Comparison of ENCODE assay signal across 27 cellular contexts in the genomic region with DNA sequence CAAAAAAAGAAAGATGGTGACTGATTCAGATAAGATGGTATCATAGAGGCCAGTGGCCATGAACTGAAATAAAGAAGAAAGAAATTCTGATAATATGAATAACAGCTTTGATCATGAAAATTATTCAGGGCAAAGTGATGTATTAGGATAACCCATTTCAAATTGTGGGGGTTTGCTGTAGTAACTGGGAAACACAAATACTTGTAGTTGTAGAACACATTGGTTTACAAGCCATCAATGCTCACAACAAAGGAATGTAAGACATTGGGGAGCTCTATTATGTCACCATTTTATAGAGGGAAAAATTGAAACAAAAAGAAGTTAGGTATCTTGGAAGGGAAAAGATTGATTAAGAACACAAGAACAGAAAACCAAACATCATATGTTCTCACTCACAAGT.
"Had no signal": no experiment of that assay in that cellular context is flagged by ENCODE, and none has a peak within 500 bp of the region (broad histone marks: within the 10 kb centered on the region; RNA-seq: fewer than 3 reads in every experiment).

No MANE protein-coding gene starts in this region.

- H3K36me3 Mint-ChIP-seq: activated CD8-positive, alpha-beta memory T cell treated with anti-CD3 and anti-CD28 coated beads, Interleukin-2, amount 10 ng/mL, durations not matched to agents 7 days and 5 days; immature natural killer cell; mesothelial cell of epicardium had no signal

- ATAC-seq: activated CD8-positive, alpha-beta memory T cell treated with anti-CD3 and anti-CD28 coated beads, Interleukin-2, amount 10 ng/mL, durations not matched to agents 7 days and 5 days; activated naive CD8-positive, alpha-beta T cell treated with anti-CD3 and anti-CD28 coated beads, Interleukin-2, amount 50 U/mL, for 24 hours; body of pancreas; left lung; naive thymus-derived CD8-positive, alpha-beta T cell; pancreas; psoas muscle; T-helper 17 cell; upper lobe of right lung had no signal

- H3K9me3 ChIP-seq: body of pancreas, left lung, pancreas, psoas muscle, right atrium auricular region, thyroid gland, upper lobe of right lung had no signal

- H3K4me1 Mint-ChIP-seq: activated CD4-positive, alpha-beta memory T cell treated with anti-CD3 and anti-CD28 coated beads, Interleukin-2, amount 10 ng/mL, durations not matched to agents 7 days and 5 days; activated CD8-positive, alpha-beta memory T cell treated with anti-CD3 and anti-CD28 coated beads, Interleukin-2, amount 10 ng/mL, durations not matched to agents 7 days and 5 days; activated naive CD8-positive, alpha-beta T cell treated with anti-CD3 and anti-CD28 coated beads, Interleukin-2, amount 50 U/mL, for 24 hours; immature natural killer cell; naive thymus-derived CD8-positive, alpha-beta T cell; T-helper 17 cell had no signal

- H3K4me1 ChIP-seq: left lung, psoas muscle had no signal

- H3K4me3 ChIP-seq: body of pancreas, left lung, lung, pancreas, psoas muscle, right atrium auricular region, thyroid gland, upper lobe of right lung had no signal

- H3K27ac ChIP-seq: body of pancreas, left lung, pancreas, psoas muscle, right atrium auricular region, thyroid gland, upper lobe of right lung had no signal

- H3K9me3 Mint-ChIP-seq: activated CD4-positive, alpha-beta memory T cell treated with anti-CD3 and anti-CD28 coated beads, Interleukin-2, amount 10 ng/mL, durations not matched to agents 7 days and 5 days; activated naive CD8-positive, alpha-beta T cell treated with anti-CD3 and anti-CD28 coated beads, Interleukin-2, amount 50 U/mL, for 24 hours; activated T-helper 1 cell treated with anti-CD3 and anti-CD28 coated beads, Interleukin-12 subunit alpha, Interleukin-12 subunit beta, Interleukin-2, Interleukin-4 antibody, amounts not matched to agents 30 ng/mL and 10 ng/mL and 1 ng/mL, durations not matched to agents 14 hours and 24 hours and 36 hours; dendritic cell treated with granulocyte-macrophage colony-stimulating factor and Interleukin-4, amounts not matched to agents 40 ng/mL and 50 ng/mL, for 4 days; immature natural killer cell; mesothelial cell of epicardium; stimulated activated naive CD8-positive, alpha-beta T cell treated with anti-CD3 and anti-CD28 coated beads, Interleukin-15, Interleukin-2, amounts not matched to agents 100 ng/mL and 50 ng/mL, for 24 hours had no signal

- DNase-seq: activated CD4-positive, alpha-beta memory T cell treated with anti-CD3 and anti-CD28 coated beads, Interleukin-2, amount 10 ng/mL, durations not matched to agents 7 days and 5 days; activated CD4-positive, alpha-beta T cell treated with anti-CD3 and anti-CD28 coated beads for 48 hours; activated CD8-positive, alpha-beta memory T cell treated with anti-CD3 and anti-CD28 coated beads, Interleukin-2, amount 10 ng/mL, durations not matched to agents 7 days and 5 days; activated gamma-delta T cell; activated naive CD4-positive, alpha-beta T cell treated with anti-CD3 and anti-CD28 coated beads, Interleukin-2, amount 50 U/mL, for 16 hours; activated naive CD8-positive, alpha-beta T cell treated with anti-CD3 and anti-CD28 coated beads, Interleukin-2, amount 50 U/mL, for 24 hours; activated T-cell treated with anti-CD3 and anti-CD28 coated beads for 4 hours; body of pancreas; effector CD8-positive, alpha-beta T cell; foreskin melanocyte; immature natural killer cell; kidney glomerular epithelial cell; left lung; naive thymus-derived CD8-positive, alpha-beta T cell; pancreas; psoas muscle; stimulated activated CD4-positive, alpha-beta T cell treated with anti-CD3 and anti-CD28 coated beads, Interleukin-12 subunit alpha, Interleukin-12 subunit beta, amount 100 ng/mL, for 4 hours; substantia nigra; T-helper 17 cell; thyroid gland; upper lobe of right lung had no signal

- H3K4me3 Mint-ChIP-seq: activated CD4-positive, alpha-beta memory T cell treated with anti-CD3 and anti-CD28 coated beads, Interleukin-2, amount 10 ng/mL, durations not matched to agents 7 days and 5 days; activated CD8-positive, alpha-beta memory T cell treated with anti-CD3 and anti-CD28 coated beads, Interleukin-2, amount 10 ng/mL, durations not matched to agents 7 days and 5 days; activated naive CD8-positive, alpha-beta T cell treated with anti-CD3 and anti-CD28 coated beads, Interleukin-2, amount 50 U/mL, for 24 hours; activated T-helper 1 cell treated with anti-CD3 and anti-CD28 coated beads, Interleukin-12 subunit alpha, Interleukin-12 subunit beta, Interleukin-2, Interleukin-4 antibody, amounts not matched to agents 30 ng/mL and 10 ng/mL and 1 ng/mL, durations not matched to agents 14 hours and 24 hours and 36 hours; dendritic cell treated with granulocyte-macrophage colony-stimulating factor and Interleukin-4, amounts not matched to agents 40 ng/mL and 50 ng/mL, for 4 days; immature natural killer cell; mesothelial cell of epicardium; naive thymus-derived CD8-positive, alpha-beta T cell; stimulated activated naive CD8-positive, alpha-beta T cell treated with anti-CD3 and anti-CD28 coated beads, Interleukin-15, Interleukin-2, amounts not matched to agents 100 ng/mL and 50 ng/mL, for 24 hours; T-helper 17 cell had no signal

- H3K27ac Mint-ChIP-seq: activated CD4-positive, alpha-beta memory T cell treated with anti-CD3 and anti-CD28 coated beads, Interleukin-2, amount 10 ng/mL, durations not matched to agents 7 days and 5 days; activated CD8-positive, alpha-beta memory T cell treated with anti-CD3 and anti-CD28 coated beads, Interleukin-2, amount 10 ng/mL, durations not matched to agents 7 days and 5 days; activated naive CD8-positive, alpha-beta T cell treated with anti-CD3 and anti-CD28 coated beads, Interleukin-2, amount 50 U/mL, for 24 hours; activated T-helper 1 cell treated with anti-CD3 and anti-CD28 coated beads, Interleukin-12 subunit alpha, Interleukin-12 subunit beta, Interleukin-2, Interleukin-4 antibody, amounts not matched to agents 30 ng/mL and 10 ng/mL and 1 ng/mL, durations not matched to agents 14 hours and 24 hours and 36 hours; dendritic cell treated with granulocyte-macrophage colony-stimulating factor and Interleukin-4, amounts not matched to agents 40 ng/mL and 50 ng/mL, for 4 days; immature natural killer cell; naive thymus-derived CD8-positive, alpha-beta T cell; stimulated activated naive CD8-positive, alpha-beta T cell treated with anti-CD3 and anti-CD28 coated beads, Interleukin-15, Interleukin-2, amounts not matched to agents 100 ng/mL and 50 ng/mL, for 24 hours; T-helper 17 cell had no signal

- H3K27me3 ChIP-seq: body of pancreas, pancreas, right atrium auricular region, thyroid gland, upper lobe of right lung had no signal

- H3K36me3 ChIP-seq: left lung, pancreas, right atrium auricular region, thyroid gland, upper lobe of right lung had no signal
